ENCODE assay signal across 1 cellular context in the genomic region with DNA sequence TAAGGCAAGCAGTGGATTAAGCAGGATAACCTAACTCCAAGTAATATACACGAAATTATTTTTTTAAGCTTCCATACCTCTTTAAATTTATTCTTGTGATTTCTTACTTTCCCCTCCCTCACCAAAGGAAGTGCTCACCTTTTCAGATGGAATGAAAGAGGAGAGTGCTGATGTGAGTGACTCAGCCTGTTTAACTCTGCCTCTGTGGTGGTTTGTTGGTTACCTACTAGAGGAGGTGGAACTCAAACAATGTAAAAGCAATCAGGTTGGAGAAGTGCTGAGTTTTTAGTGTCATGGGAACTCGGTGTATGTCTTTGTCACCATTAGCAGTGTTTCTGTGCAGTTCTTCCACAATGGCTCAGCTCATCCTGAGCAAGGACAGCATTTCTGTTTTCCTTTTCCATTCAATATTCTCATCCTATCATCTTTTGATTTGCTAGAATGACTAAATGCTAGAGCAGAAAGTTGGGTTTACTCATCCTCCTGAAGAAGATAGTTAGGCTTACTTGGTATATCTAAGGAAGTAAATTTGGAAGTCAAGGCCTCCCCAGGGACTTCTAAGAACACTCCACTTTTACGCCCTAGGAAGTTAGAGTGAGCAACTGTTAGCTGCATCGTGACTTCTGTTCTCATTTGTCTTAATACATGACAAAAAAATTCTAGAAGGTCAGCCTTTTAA.
A peak's percentile ranks its signal among the peaks of the same experiment; 100 is the strongest.
TF ChIP-seq lines count a peak whose summit lies in the region.

No MANE protein-coding gene starts in this region.

TF ChIP-seq in HEK293, 187 proteins besides CTCF, POLR2A, EP300 and RAD21:
- TF ChIP-seq ZNF423 (tag by site-specific recombination; IDR thresholded peaks at IDR 0.05) (no peak), PRDM1 (tag by site-specific recombination; IDR thresholded peaks at IDR 0.05) (peak; percentile 76)
